In the genomic region with DNA sequence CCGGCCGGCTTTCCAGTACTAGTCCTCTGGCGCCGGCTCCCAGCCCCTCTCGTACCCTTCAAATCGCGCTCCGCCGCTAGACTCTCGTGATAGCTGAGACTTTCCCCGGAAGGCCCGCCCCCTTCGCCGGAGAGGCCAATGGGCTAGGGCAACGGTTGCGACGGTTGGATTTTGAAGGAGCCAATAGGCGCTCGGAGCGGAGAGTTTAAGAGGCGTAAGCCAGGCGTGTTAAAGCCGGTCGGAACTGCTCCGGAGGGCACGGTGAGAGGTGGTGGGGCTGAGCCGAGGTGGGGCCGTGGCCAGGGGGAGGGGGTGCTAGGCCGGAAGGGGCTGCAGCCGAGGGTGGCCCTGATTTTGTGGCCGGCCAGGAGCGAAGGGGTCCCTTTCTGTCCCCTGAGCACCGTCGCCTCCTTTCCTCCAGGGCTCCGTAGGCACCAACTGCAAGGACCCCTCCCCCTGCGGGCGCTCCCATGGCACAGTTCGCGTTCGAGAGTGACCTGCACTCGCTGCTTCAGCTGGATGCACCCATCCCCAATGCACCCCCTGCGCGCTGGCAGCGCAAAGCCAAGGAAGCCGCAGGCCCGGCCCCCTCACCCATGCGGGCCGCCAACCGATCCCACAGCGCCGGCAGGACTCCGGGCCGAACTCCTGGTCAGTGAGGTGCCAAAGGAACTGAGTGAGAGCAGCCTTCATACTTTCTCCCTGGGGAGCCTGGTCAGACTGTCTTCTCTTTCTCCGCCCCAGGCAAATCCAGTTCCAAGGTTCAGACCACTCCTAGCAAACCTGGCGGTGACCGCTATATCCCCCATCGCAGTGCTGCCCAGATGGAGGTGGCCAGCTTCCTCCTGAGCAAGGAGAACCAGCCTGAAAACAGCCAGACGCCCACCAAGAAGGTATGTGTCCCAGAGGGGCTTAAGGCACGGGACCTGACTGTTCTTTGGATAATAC, we compare ENCODE assay signal across 8 cellular contexts. TPM values are rescaled to one million over a fixed set of nuclear protein-coding genes. Genes with fewer than 3 reads are reported as not detected.
DNase-seq lines count a peak whose midpoint lies in the region; ATAC-seq and TF ChIP-seq lines count a peak whose summit lies in the region.

A gene (plus strand): TSS at position 236 of the 948 bp plus-strand sequence. CDS start 235 bp downstream, at position 471.

- no peaks in the 10 kb centered on the region for H3K9me3 ChIP-seq in liver (ENCODE audit: control insufficient read depth in 4 of 4, low read length in 3 of 4)

- H3K27me3 Mint-ChIP-seq in CD14-positive monocyte (ENCODE audit: low read depth in 3 of 3), result no peaks in the 10 kb centered on the region

- DNase-seq in CD14-positive monocyte (ENCODE audit: low spot score) (peak; percentile 95), NCI-H82 (lab: John Stamatoyannopoulos, UW) (peak; percentile 100), dermis microvascular lymphatic vessel endothelial cell (ENCODE audit: low read depth in 2 of 2) (peak; percentile 88 to 96)
- peak; percentile 100 for DNase-seq in activated CD4-positive, alpha-beta T cell treated with anti-CD3 and anti-CD28 coated beads, Interleukin-2, amount 50 U/mL, for 48 hours
- peak; percentile 99 for DNase-seq in stimulated activated CD4-positive, alpha-beta T cell treated with anti-CD3 and anti-CD28 coated beads, Interleukin-4, amount 100 ng/mL, for 24 hours

- intact Hi-C loops in CD14-positive monocyte (cut with micrococcal nuclease), result loop anchor here (2.0 to 5.0 kb wide), 2 partner anchors 33 to 186 kb away; a partner anchor contains a TSS

- no peak for TF ChIP-seq CTCF in CD14-positive monocyte (IDR thresholded peaks at IDR 0.05)
- TF ChIP-seq CTCF in liver (IDR thresholded peaks at IDR 0.05; ENCODE audit: low read depth, low read length, missing input control), result no peak

- peaks cover 43 to 44% of the 10 kb centered on the region in 2 donors for H3K36me3 Mint-ChIP-seq in CD14-positive monocyte

- H3K4me3 ChIP-seq in liver (ENCODE audit: low read depth in 1 of 3, low read length in 3 of 3), result peak within 1 kb of the TSS; percentile 70 to 76 (median 76)

- H3K4me1 Mint-ChIP-seq in CD14-positive monocyte, result peaks cover 58% of the 10 kb centered on the region

- H3K36me3 ChIP-seq in liver (ENCODE audit: control insufficient read depth in 4 of 4, insufficient read depth in 3 of 4, low read depth in 1 of 4, low read length in 3 of 4), result peaks cover under 1 to 26% (median 11%) of the 10 kb centered on the region in 4 donors

- WGBS in liver, result 4% methylated on average over 59 of the region's 59 CpGs

- ATAC-seq in GM19397 (IDR thresholded peaks at IDR 0.05; ENCODE audit: unreplicated experiment) (peak; percentile 93), HG03571 (IDR thresholded peaks at IDR 0.05; ENCODE audit: unreplicated experiment) (peak; percentile 90)

- H3K27ac Mint-ChIP-seq in CD14-positive monocyte, result peak within 1 kb of the TSS; percentile 90 to 98 (median 93)

- H3K27ac ChIP-seq in liver (ENCODE audit: low read depth in 1 of 2, low read length in 2 of 2), result peak within 1 kb of the TSS; percentile 47 to 60

- no peaks in the 10 kb centered on the region for H3K27me3 ChIP-seq in liver (ENCODE audit: control insufficient read depth in 4 of 4, insufficient read depth in 4 of 4, low read length in 3 of 4)

- TF ChIP-seq RAD21 in liver (IDR thresholded peaks at IDR 0.05), result peak in 1 of 2 donors; percentile 35

- H3K9me3 Mint-ChIP-seq in CD14-positive monocyte, result peaks cover 0 to 1% (median 0%) of the 10 kb centered on the region in 7 donors

- peaks cover 6 to 14% (median 12%) of the 10 kb centered on the region in 4 donors for H3K4me1 ChIP-seq in liver (ENCODE audit: control insufficient read depth in 4 of 4, insufficient read depth in 4 of 4, low read length in 3 of 4)

- peak within 1 kb of the TSS; percentile 87 to 97 for H3K4me3 Mint-ChIP-seq in CD14-positive monocyte

- peak within 1 kb of the TSS; percentile 58 to 77 for H3K9ac ChIP-seq in liver (ENCODE audit: low read depth in 1 of 2, low read length in 2 of 2)

TF ChIP-seq in liver, 16 proteins besides CTCF, POLR2A, EP300 and RAD21:
- TF ChIP-seq YY1 (IDR thresholded peaks at IDR 0.05), result peak; percentile 47
- TF ChIP-seq EGR1 (IDR thresholded peaks at IDR 0.05; ENCODE audit: low read depth in 2 of 2), result no peak
- peak in 1 of 2 donors; percentile 9 for TF ChIP-seq HNF4A (conservative IDR thresholded peaks at IDR 0.05)
- TF ChIP-seq HNF4G (IDR thresholded peaks at IDR 0.05), result no peak
- TF ChIP-seq FOXA1 (IDR thresholded peaks at IDR 0.05), result no peak
- TF ChIP-seq, protein P1, sequence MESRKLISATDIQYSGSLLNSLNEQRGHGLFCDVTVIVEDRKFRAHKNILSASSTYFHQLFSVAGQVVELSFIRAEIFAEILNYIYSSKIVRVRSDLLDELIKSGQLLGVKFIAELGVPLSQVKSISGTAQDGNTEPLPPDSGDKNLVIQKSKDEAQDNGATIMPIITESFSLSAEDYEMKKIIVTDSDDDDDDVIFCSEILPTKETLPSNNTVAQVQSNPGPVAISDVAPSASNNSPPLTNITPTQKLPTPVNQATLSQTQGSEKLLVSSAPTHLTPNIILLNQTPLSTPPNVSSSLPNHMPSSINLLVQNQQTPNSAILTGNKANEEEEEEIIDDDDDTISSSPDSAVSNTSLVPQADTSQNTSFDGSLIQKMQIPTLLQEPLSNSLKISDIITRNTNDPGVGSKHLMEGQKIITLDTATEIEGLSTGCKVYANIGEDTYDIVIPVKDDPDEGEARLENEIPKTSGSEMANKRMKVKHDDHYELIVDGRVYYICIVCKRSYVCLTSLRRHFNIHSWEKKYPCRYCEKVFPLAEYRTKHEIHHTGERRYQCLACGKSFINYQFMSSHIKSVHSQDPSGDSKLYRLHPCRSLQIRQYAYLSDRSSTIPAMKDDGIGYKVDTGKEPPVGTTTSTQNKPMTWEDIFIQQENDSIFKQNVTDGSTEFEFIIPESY (IDR thresholded peaks at IDR 0.05), result peak; percentile 99
- TF ChIP-seq FOXA2 (IDR thresholded peaks at IDR 0.05), result no peak
- no peak for TF ChIP-seq TAF1 (conservative IDR thresholded peaks at IDR 0.05)
- TF ChIP-seq GABPA (IDR thresholded peaks at IDR 0.05 in 1 of 2, conservative IDR thresholded peaks at IDR 0.05 in 1 of 2), result peak; percentile 40 to 88
- TF ChIP-seq, protein P2, sequence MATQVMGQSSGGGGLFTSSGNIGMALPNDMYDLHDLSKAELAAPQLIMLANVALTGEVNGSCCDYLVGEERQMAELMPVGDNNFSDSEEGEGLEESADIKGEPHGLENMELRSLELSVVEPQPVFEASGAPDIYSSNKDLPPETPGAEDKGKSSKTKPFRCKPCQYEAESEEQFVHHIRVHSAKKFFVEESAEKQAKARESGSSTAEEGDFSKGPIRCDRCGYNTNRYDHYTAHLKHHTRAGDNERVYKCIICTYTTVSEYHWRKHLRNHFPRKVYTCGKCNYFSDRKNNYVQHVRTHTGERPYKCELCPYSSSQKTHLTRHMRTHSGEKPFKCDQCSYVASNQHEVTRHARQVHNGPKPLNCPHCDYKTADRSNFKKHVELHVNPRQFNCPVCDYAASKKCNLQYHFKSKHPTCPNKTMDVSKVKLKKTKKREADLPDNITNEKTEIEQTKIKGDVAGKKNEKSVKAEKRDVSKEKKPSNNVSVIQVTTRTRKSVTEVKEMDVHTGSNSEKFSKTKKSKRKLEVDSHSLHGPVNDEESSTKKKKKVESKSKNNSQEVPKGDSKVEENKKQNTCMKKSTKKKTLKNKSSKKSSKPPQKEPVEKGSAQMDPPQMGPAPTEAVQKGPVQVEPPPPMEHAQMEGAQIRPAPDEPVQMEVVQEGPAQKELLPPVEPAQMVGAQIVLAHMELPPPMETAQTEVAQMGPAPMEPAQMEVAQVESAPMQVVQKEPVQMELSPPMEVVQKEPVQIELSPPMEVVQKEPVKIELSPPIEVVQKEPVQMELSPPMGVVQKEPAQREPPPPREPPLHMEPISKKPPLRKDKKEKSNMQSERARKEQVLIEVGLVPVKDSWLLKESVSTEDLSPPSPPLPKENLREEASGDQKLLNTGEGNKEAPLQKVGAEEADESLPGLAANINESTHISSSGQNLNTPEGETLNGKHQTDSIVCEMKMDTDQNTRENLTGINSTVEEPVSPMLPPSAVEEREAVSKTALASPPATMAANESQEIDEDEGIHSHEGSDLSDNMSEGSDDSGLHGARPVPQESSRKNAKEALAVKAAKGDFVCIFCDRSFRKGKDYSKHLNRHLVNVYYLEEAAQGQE (IDR thresholded peaks at IDR 0.05), result no peak
- no peak for TF ChIP-seq JUND (IDR thresholded peaks at IDR 0.05)
- TF ChIP-seq SP1 (IDR thresholded peaks at IDR 0.05), result peak; percentile 69
- TF ChIP-seq, protein P3, sequence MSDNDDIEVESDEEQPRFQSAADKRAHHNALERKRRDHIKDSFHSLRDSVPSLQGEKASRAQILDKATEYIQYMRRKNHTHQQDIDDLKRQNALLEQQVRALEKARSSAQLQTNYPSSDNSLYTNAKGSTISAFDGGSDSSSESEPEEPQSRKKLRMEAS (IDR thresholded peaks at IDR 0.05), result no peak
- TF ChIP-seq, protein P4, sequence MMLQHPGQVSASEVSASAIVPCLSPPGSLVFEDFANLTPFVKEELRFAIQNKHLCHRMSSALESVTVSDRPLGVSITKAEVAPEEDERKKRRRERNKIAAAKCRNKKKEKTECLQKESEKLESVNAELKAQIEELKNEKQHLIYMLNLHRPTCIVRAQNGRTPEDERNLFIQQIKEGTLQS (IDR thresholded peaks at IDR 0.05), result no peak
- no peak for TF ChIP-seq RXRA (IDR thresholded peaks at IDR 0.05)
- no peak for TF ChIP-seq NR2F2 (IDR thresholded peaks at IDR 0.05)

RNA-seq across cellular contexts. Expression of the gene that starts here (rescaled TPM):
- polyA plus RNA-seq in CD14-positive monocyte (under 1 TPM in 1 of 2 donors, not detected in 1; 0.10 TPM), liver (1 to 10 TPM; 2.0 to 4.9 TPM)
- total RNA-seq in dermis microvascular lymphatic vessel endothelial cell (18.6 and 53.7 TPM in 2 replicates), liver (10 to 100 TPM in 1 of 2 donors, under 1 TPM in 1; 0.25 to 73.4 TPM)

Comparison
In these comparisons a context has a peak if more than half of its experiments do, and no peak if none do; other contexts are left out.
1. Peak in every context shown above with its lines: DNase-seq, ATAC-seq, H3K4me3 ChIP-seq and H3K27ac ChIP-seq.
2. Peak in DNase-seq in CD14-positive monocyte; RNA of the gene not detected or under 1 TPM.